ENCODE assay signal across 1 cellular context in genomic region chr1:37872692-37873091, GRCh38.
TF ChIP-seq lines count a peak whose summit lies in the region.

No MANE protein-coding gene starts in this region.

TF ChIP-seq in GM12878, 131 proteins besides CTCF, POLR2A, EP300 and RAD21 (continued from another document):
- TF ChIP-seq PBX3 (IDR thresholded peaks at IDR 0.05; ENCODE audit: insufficient replicate concordance, low read depth, low read length) = no peak
- no peak for TF ChIP-seq MXI1 (IDR thresholded peaks at IDR 0.05; ENCODE audit: low read depth, low read length)
- no peak for TF ChIP-seq TCF3 (IDR thresholded peaks at IDR 0.05; ENCODE audit: borderline replicate concordance, insufficient read depth, low read depth, low read length)
- no peak for TF ChIP-seq PML (IDR thresholded peaks at IDR 0.05; ENCODE audit: low read length)
- TF ChIP-seq TBL1XR1 (IDR thresholded peaks at IDR 0.05; ENCODE audit: low read depth, low read length) = no peak
- TF ChIP-seq RELA (IDR thresholded peaks at IDR 0.05; ENCODE audit: borderline replicate concordance, partially characterized antibody) = no peak
- TF ChIP-seq LARP7 (IDR thresholded peaks at IDR 0.05) = no peak
- no peak for TF ChIP-seq EZH2 (IDR thresholded peaks at IDR 0.05; ENCODE audit: borderline replicate concordance, control insufficient read depth, low read depth, low read length)
- TF ChIP-seq IKZF2 (IDR thresholded peaks at IDR 0.05) = no peak
- no peak for TF ChIP-seq ZNF24 (IDR thresholded peaks at IDR 0.05)
- TF ChIP-seq USF2 (IDR thresholded peaks at IDR 0.05; ENCODE audit: borderline replicate concordance, low read depth, low read length) = no peak
- no peak for TF ChIP-seq CBX3 (IDR thresholded peaks at IDR 0.05; ENCODE audit: borderline replicate concordance, low read depth)
- TF ChIP-seq ETV6 (conservative IDR thresholded peaks at IDR 0.05 in 1 of 2, IDR thresholded peaks at IDR 0.05 in 1 of 2; ENCODE audit: borderline replicate concordance in 1 of 2, low read depth in 1 of 2) = no peak
- TF ChIP-seq ZNF384 (IDR thresholded peaks at IDR 0.05; ENCODE audit: borderline replicate concordance, low read depth, low read length) = no peak
- no peak for TF ChIP-seq IRF4 (IDR thresholded peaks at IDR 0.05; ENCODE audit: low read depth, low read length)
- no peak for TF ChIP-seq MYB (IDR thresholded peaks at IDR 0.05; ENCODE audit: borderline replicate concordance, low read depth, low read length)
- TF ChIP-seq IRF3 (IDR thresholded peaks at IDR 0.05) = no peak
- no peak for TF ChIP-seq WRNIP1 (IDR thresholded peaks at IDR 0.05; ENCODE audit: borderline replicate concordance, low read depth, low read length)
- TF ChIP-seq STAT1 (conservative IDR thresholded peaks at IDR 0.05) = no peak
